ENCODE assay signal across 8 cellular contexts in the genomic region with DNA sequence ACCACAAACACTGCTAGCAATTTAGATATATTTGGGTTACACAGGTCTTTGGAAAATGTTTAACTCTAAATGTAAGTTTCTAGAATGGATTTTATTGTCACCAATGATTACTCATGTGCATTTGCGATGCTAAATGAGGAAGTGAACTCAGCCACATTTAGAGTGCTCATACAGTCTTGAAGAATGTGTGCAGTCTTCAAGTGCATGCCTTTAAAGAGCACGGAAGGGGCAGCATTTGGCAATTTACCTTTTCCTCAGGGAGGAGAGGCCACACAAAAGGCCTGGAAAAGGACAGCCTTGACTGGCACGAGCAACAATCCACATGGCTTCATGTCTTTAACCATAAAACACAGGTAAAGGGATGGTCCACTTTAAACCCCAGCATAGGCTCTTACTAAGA.
DNase-seq lines count a peak whose midpoint lies in the region; ATAC-seq, FAIRE-seq and TF ChIP-seq lines count a peak whose summit lies in the region.

No MANE protein-coding gene starts in this region.

- no peak overlapping the region for H3K4me3 Mint-ChIP-seq in central memory CD8-positive, alpha-beta T cell
- no peak overlapping the region for H3K4me3 Mint-ChIP-seq in Caco-2 (ENCODE audit: unreplicated experiment)

- no peak for TF ChIP-seq POLR2A in GM12891 (IDR thresholded peaks at IDR 0.05; ENCODE audit: low read depth, low read length)

- H3K9me3 Mint-ChIP-seq in central memory CD8-positive, alpha-beta T cell = no peaks in the 10 kb centered on the region
- peaks cover 29% of the 10 kb centered on the region for H3K9me3 Mint-ChIP-seq in Caco-2 (ENCODE audit: unreplicated experiment)

- H3K36me3 Mint-ChIP-seq in central memory CD8-positive, alpha-beta T cell (ENCODE audit: insufficient read depth) = no peaks in the 10 kb centered on the region
- no peaks in the 10 kb centered on the region for H3K36me3 Mint-ChIP-seq in Caco-2 (ENCODE audit: insufficient read depth, unreplicated experiment)

- H3K27ac Mint-ChIP-seq in central memory CD8-positive, alpha-beta T cell (ENCODE audit: low read depth) = no peak overlapping the region
- H3K27ac Mint-ChIP-seq in Caco-2 (ENCODE audit: unreplicated experiment) = no peak overlapping the region

- DNase-seq in GM12891 (ENCODE audit: insufficient read length, low spot score) (no peak), Kasumi-1 (lab: John Stamatoyannopoulos, UW) (peak; percentile 84 to 88), NCI-H2107 (lab: John Stamatoyannopoulos, UW) (no peak), DMS79 treated with DMSO at 0.1 percent for 48 hours (lab: John Stamatoyannopoulos, UW) (no peak), activated gamma-delta T cell treated with Interleukin-2 at 50 U/mL for 16 hours (no peak), Caco-2 (no peak)
- no peak for DNase-seq in central memory CD8-positive, alpha-beta T cell (ENCODE audit: low spot score in 2 of 2)

- H3K4me1 Mint-ChIP-seq in central memory CD8-positive, alpha-beta T cell = peaks cover 43% of the 10 kb centered on the region
- peaks cover 19% of the 10 kb centered on the region for H3K4me1 Mint-ChIP-seq in Caco-2 (ENCODE audit: low read depth, unreplicated experiment)

- no peaks in the 10 kb centered on the region for H3K27me3 Mint-ChIP-seq in central memory CD8-positive, alpha-beta T cell
- H3K27me3 Mint-ChIP-seq in Caco-2 (ENCODE audit: insufficient read depth, unreplicated experiment) = no peaks in the 10 kb centered on the region

- H3K36me3 ChIP-seq in Caco-2 (ENCODE audit: control insufficient read depth, insufficient read depth, low read length) = no peaks in the 10 kb centered on the region

- POLR2A ChIA-PET in Caco-2 (lab: Charles Lee) = no interaction called here

- no peak for TF ChIP-seq CTCF in Caco-2 (IDR thresholded peaks at IDR 0.05; ENCODE audit: insufficient read depth in 1 of 2, low read depth in 1 of 2, low read length in 1 of 2, severe bottlenecking in 1 of 2, unreplicated experiment in 1 of 2)

- no TSS peak for BruUV-seq in Caco-2 (replicated peaks; lab: Mats Ljungman, UMichigan)

- FAIRE-seq in GM12891 (lab: Jason Lieb, UNC) = peak; percentile 78

- H3K4me1 ChIP-seq in Caco-2 = peaks cover 12% of the 10 kb centered on the region

- CTCF ChIA-PET in Caco-2 (lab: Charles Lee) = no interaction called here

- H3K27me3 ChIP-seq in Caco-2 (replicated peaks; ENCODE audit: control insufficient read depth, insufficient read depth, low read length) = no peaks in the 10 kb centered on the region

- H3K9me3 ChIP-seq in Caco-2 = no peaks in the 10 kb centered on the region

- H3K4me3 ChIP-seq in Caco-2 (ENCODE audit: low read depth, low read length) = no peak overlapping the region

- intact Hi-C loops in Caco-2 (cut with micrococcal nuclease; ENCODE audit: unreplicated experiment) = no loop called here

- ATAC-seq in GM21723 (IDR thresholded peaks at IDR 0.05; ENCODE audit: unreplicated experiment) = peak; percentile 90
- ATAC-seq in central memory CD8-positive, alpha-beta T cell (replicated peaks; ENCODE audit: extremely low read depth, poor library complexity, severe bottlenecking) = peak; percentile 43

TF ChIP-seq in GM12891, 5 proteins besides CTCF, POLR2A, EP300 and RAD21:
- TF ChIP-seq SPI1 (IDR thresholded peaks at IDR 0.05; ENCODE audit: low read depth, low read length) (peak; percentile 98), PAX5 (IDR thresholded peaks at IDR 0.05; ENCODE audit: insufficient read depth, low read length, severe bottlenecking) (no peak)

Comparison
In these comparisons a context has a peak if more than half of its experiments do, and no peak if none do; other contexts are left out.
1. DNase-seq: peak in Kasumi-1 (2 of 2); none in GM12891 (single experiment), central memory CD8-positive, alpha-beta T cell (0 of 2), NCI-H2107 (single experiment), DMS79 treated with DMSO at 0.1 percent for 48 hours (single experiment), activated gamma-delta T cell treated with Interleukin-2 at 50 U/mL for 16 hours (single experiment) and Caco-2 (0 of 2).